In genomic region chr1:215554865-215555264, GRCh38 we compare ENCODE assay signal across 32 cellular contexts.
"Had no signal": no experiment of that assay in that cellular context is flagged by ENCODE, and none has a peak within 500 bp of the region (broad histone marks: within the 10 kb centered on the region; RNA-seq: fewer than 3 reads in every experiment).

No MANE protein-coding gene starts in this region.

- H3K4me1 ChIP-seq: SJSA1 had no signal

- ATAC-seq: PC-3 had no signal

- H3K4me3 ChIP-seq: MG63, Peyer's patch, SJSA1 had no signal

- H3K36me3 ChIP-seq: MG63, Peyer's patch, SJSA1 had no signal

- H3K9me3 ChIP-seq: Peyer's patch, SJSA1, SK-N-SH had no signal

- H3K27me3 ChIP-seq: MG63, Peyer's patch, SJSA1 had no signal

- DNase-seq: Karpas-422, MG63, NCI-H1048, NCI-H1092 treated with DMSO at 0.1 percent for 48 hours, NCI-H1105 treated with DMSO at 0.1 percent for 48 hours, NCI-H1417, NCI-H1436, NCI-H146, NCI-H1694, NCI-H187, NCI-H1930, NCI-H2029 treated with DMSO at 0.1 percent for 48 hours, NCI-H2081 treated with DMSO at 0.1 percent for 48 hours, NCI-H2107, NCI-H2171, NCI-H226, NCI-H446 treated with DMSO at 0.1 percent for 48 hours, NCI-H510A, NCI-H524, NCI-H526, NCI-H69, NCI-H748 treated with DMSO at 0.1 percent for 48 hours, NCI-H82, PC-3, Peyer's patch, Right ventricle myocardium superior, RPMI8226, SHP77 treated with DMSO at 0.1 percent for 48 hours, SK-N-SH, SW 1271, T-helper 1 cell had no signal

- H3K9ac ChIP-seq: SK-N-SH had no signal

- H3K27ac ChIP-seq: Peyer's patch, SJSA1 had no signal

- H3K4me2 ChIP-seq: SK-N-SH had no signal
